26 cellular contexts compared by ENCODE assay signal in the genomic region with DNA sequence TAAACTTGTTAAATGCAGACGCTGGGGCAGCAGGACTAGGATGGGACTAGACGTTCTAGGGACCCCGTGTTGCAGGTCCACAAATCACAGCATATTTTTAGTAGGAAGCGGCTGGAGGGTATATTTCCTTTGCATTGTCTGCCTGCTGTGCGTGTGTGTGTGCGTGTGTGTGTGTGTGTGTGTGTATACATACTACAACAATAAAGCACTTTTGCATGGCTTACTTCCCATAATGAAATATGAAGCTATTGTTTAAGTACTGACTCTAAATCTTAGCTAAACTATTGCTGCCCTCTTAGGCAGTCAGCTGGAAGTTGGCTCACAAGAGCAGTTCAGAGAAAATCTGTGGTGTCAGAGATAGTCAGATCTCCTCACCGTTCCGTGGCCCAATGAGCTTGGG.
DNase-seq lines count a peak whose midpoint lies in the region; ATAC-seq and TF ChIP-seq lines count a peak whose summit lies in the region.
"Had no signal": no experiment of that assay in that cellular context is flagged by ENCODE, and none has a peak within 500 bp of the region (broad histone marks: within the 10 kb centered on the region; RNA-seq: fewer than 3 reads in every experiment).

No MANE protein-coding gene starts in this region.

- no peaks in the 10 kb centered on the region for H3K36me3 ChIP-seq in Panc1 (ENCODE audit: control insufficient read depth, insufficient read depth, low read length)
- H3K36me3 ChIP-seq in naive thymus-derived CD4-positive, alpha-beta T cell (ENCODE audit: control insufficient read depth in 2 of 3, insufficient read depth in 3 of 3, low read length in 3 of 3), result no peaks in the 10 kb centered on the region
- H3K36me3 ChIP-seq: BE2C, Peyer's patch had no signal

- H3K9me3 Mint-ChIP-seq in activated naive CD4-positive, alpha-beta T cell treated with anti-CD3 and anti-CD28 coated beads, Interleukin-2, amount 10 ng/mL, durations not matched to agents 7 days and 5 days, result peaks cover 37% of the 10 kb centered on the region
- peaks cover 7 to 42% (median 21%) of the 10 kb centered on the region in 11 donors for H3K9me3 Mint-ChIP-seq in naive thymus-derived CD4-positive, alpha-beta T cell
- H3K9me3 Mint-ChIP-seq in activated CD4-positive, alpha-beta T cell treated with anti-CD3 and anti-CD28 coated beads, Interleukin-2, amount 10 ng/mL, durations not matched to agents 24 days and 14 days, result peaks cover 19% of the 10 kb centered on the region

- H3K27ac Mint-ChIP-seq in activated naive CD4-positive, alpha-beta T cell treated with anti-CD3 and anti-CD28 coated beads, Interleukin-2, amount 10 ng/mL, durations not matched to agents 7 days and 5 days, result peak overlapping the region; percentile 69
- H3K27ac Mint-ChIP-seq in naive thymus-derived CD4-positive, alpha-beta T cell, result peak overlapping the region in 2 of 9 donors; percentile 22 to 77
- no peak overlapping the region for H3K27ac Mint-ChIP-seq in activated CD4-positive, alpha-beta T cell treated with anti-CD3 and anti-CD28 coated beads, Interleukin-2, amount 10 ng/mL, durations not matched to agents 24 days and 14 days

- peak overlapping the region; percentile 58; the same call in 1 of the 2 replicates for H3K27ac ChIP-seq in Panc1 (ENCODE audit: low read length)
- peak overlapping the region; percentile 4 for H3K27ac ChIP-seq in naive thymus-derived CD4-positive, alpha-beta T cell (ENCODE audit: low read depth, low read length)
- H3K27ac ChIP-seq: 22Rv1, GM23248, HL-60, KMS-11, Peyer's patch, SK-N-MC had no signal

- no peak for DNase-seq in activated naive CD4-positive, alpha-beta T cell treated with anti-CD3 and anti-CD28 coated beads, Interleukin-2, amount 10 ng/mL, durations not matched to agents 7 days and 5 days
- DNase-seq in activated naive CD4-positive, alpha-beta T cell treated with anti-CD3 and anti-CD28 coated beads, Interleukin-2, amount 50 U/mL, for 16 hours, result no peak
- DNase-seq in Panc1 (ENCODE audit: low read depth, low spot score) (no peak), dermis blood vessel endothelial cell (peak; percentile 65), HEK293T (ENCODE audit: extremely low spot score) (no peak)
- DNase-seq in naive thymus-derived CD4-positive, alpha-beta T cell, result no peak
- DNase-seq in activated CD4-positive, alpha-beta T cell treated with anti-CD3 and anti-CD28 coated beads, Interleukin-2, amount 10 ng/mL, durations not matched to agents 24 days and 14 days, result no peak
- DNase-seq: BE2C; GM23248; HCEC 1CT; MM.1S; NCI-H1417; NCI-H1694; NCI-H2029 treated with DMSO at 0.1 percent for 48 hours; NCI-H446 treated with DMSO at 0.1 percent for 48 hours; NCI-H526; NCI-H82; NK-92 treated with Interleukin-12 subunit alpha and Interleukin-12 subunit beta, amount 100 ng/mL, for 24 hours; Peyer's patch; SIG-M5 had no signal

- intact Hi-C loops in Panc1 (cut with micrococcal nuclease; ENCODE audit: unreplicated experiment), result loop anchor here (10.0 kb wide), 1 partner anchor 86 kb away; no protein-coding TSS in a partner anchor
- intact Hi-C loops in naive thymus-derived CD4-positive, alpha-beta T cell (cut with micrococcal nuclease), result no loop called here
- intact Hi-C loops in activated CD4-positive, alpha-beta T cell treated with anti-CD3 and anti-CD28 coated beads, Interleukin-2, amount 10 ng/mL, durations not matched to agents 24 days and 14 days (cut with micrococcal nuclease), result no loop called here

- POLR2A ChIA-PET in Panc1 (lab: Charles Lee) (no interaction called here), HEK293T (lab: Yijun Ruan, JAX) (no interaction called here)
- POLR2A ChIA-PET in naive thymus-derived CD4-positive, alpha-beta T cell (lab: Charles Lee), result no interaction called here

- no TSS peak for BruUV-seq in Panc1 (replicated peaks; lab: Mats Ljungman, UMichigan)

- H3K4me1 ChIP-seq in Panc1 (ENCODE audit: control insufficient read depth, insufficient read depth, low read length), result peaks cover 8% of the 10 kb centered on the region; the same call in 1 of the 2 replicates
- no peaks in the 10 kb centered on the region for H3K4me1 ChIP-seq in naive thymus-derived CD4-positive, alpha-beta T cell (ENCODE audit: control insufficient read depth in 2 of 2, insufficient read depth in 2 of 2, low read length in 2 of 2)
- H3K4me1 ChIP-seq: BE2C, Peyer's patch had no signal

- H3K27me3 Mint-ChIP-seq in activated naive CD4-positive, alpha-beta T cell treated with anti-CD3 and anti-CD28 coated beads, Interleukin-2, amount 10 ng/mL, durations not matched to agents 7 days and 5 days, result no peaks in the 10 kb centered on the region
- no peaks in the 10 kb centered on the region for H3K27me3 Mint-ChIP-seq in naive thymus-derived CD4-positive, alpha-beta T cell
- H3K27me3 Mint-ChIP-seq in activated CD4-positive, alpha-beta T cell treated with anti-CD3 and anti-CD28 coated beads, Interleukin-2, amount 10 ng/mL, durations not matched to agents 24 days and 14 days, result no peaks in the 10 kb centered on the region

- H3K27me3 ChIP-seq in Panc1 (ENCODE audit: control insufficient read depth, insufficient read depth, low read length), result no peaks in the 10 kb centered on the region
- H3K27me3 ChIP-seq in naive thymus-derived CD4-positive, alpha-beta T cell (ENCODE audit: control insufficient read depth in 2 of 2, insufficient read depth in 2 of 2, low read length in 2 of 2), result no peaks in the 10 kb centered on the region
- H3K27me3 ChIP-seq: BE2C, Peyer's patch had no signal

- 0 out of 2 replicates have a peak, but pooled peaks cover 3% of the 10 kb centered on the region for H3K9me3 ChIP-seq in Panc1 (ENCODE audit: control insufficient read depth, insufficient read depth, low read depth, low read length)
- peaks cover 0 to 15% (median 3%) of the 10 kb centered on the region in 3 experiments for H3K9me3 ChIP-seq in naive thymus-derived CD4-positive, alpha-beta T cell (ENCODE audit: control insufficient read depth in 2 of 3, low read length in 3 of 3)
- H3K9me3 ChIP-seq: BE2C had no signal

- in situ Hi-C loops in Panc1 (cut with HindIII; ENCODE audit: low pct_unique_long_range_greater_than_20kb, low sequenced_read_pairs), result no loop called here

- peaks cover 11% of the 10 kb centered on the region for H3K36me3 Mint-ChIP-seq in activated naive CD4-positive, alpha-beta T cell treated with anti-CD3 and anti-CD28 coated beads, Interleukin-2, amount 10 ng/mL, durations not matched to agents 7 days and 5 days
- peaks cover 9 to 36% (median 14%) of the 10 kb centered on the region in 5 donors for H3K36me3 Mint-ChIP-seq in naive thymus-derived CD4-positive, alpha-beta T cell
- H3K36me3 Mint-ChIP-seq in activated CD4-positive, alpha-beta T cell treated with anti-CD3 and anti-CD28 coated beads, Interleukin-2, amount 10 ng/mL, durations not matched to agents 24 days and 14 days (ENCODE audit: low read depth), result peaks cover 10% of the 10 kb centered on the region

- CTCF ChIA-PET in activated naive CD4-positive, alpha-beta T cell treated with anti-CD3 and anti-CD28 coated beads, Interleukin-2, amount 10 ng/mL, durations not matched to agents 7 days and 5 days (lab: Charles Lee), result no interaction called here
- CTCF ChIA-PET in Panc1 (lab: Charles Lee), result interaction anchor here (0.6 kb wide), 1 partner anchor 145 kb away, joined by 5 read pairs; no protein-coding TSS in a partner anchor
- CTCF ChIA-PET in naive thymus-derived CD4-positive, alpha-beta T cell (lab: Charles Lee), result interaction anchor here (1.1 kb wide), 1 partner anchor 28 kb away, joined by 5 read pairs; no protein-coding TSS in a partner anchor
- CTCF ChIA-PET in HEK293T (lab: Yijun Ruan, JAX), result no interaction called here

- TF ChIP-seq CTCF in Panc1 (IDR thresholded peaks at IDR 0.05), result no peak

- no peak overlapping the region for H3K4me3 ChIP-seq in Panc1 (ENCODE audit: low read depth in 2 of 2, low read length in 2 of 2)
- no peak overlapping the region for H3K4me3 ChIP-seq in naive thymus-derived CD4-positive, alpha-beta T cell (ENCODE audit: low read length)
- H3K4me3 ChIP-seq: GM23248, Peyer's patch, SK-N-MC had no signal

- H3K4me1 Mint-ChIP-seq in activated naive CD4-positive, alpha-beta T cell treated with anti-CD3 and anti-CD28 coated beads, Interleukin-2, amount 10 ng/mL, durations not matched to agents 7 days and 5 days, result peaks cover 34% of the 10 kb centered on the region
- peaks cover 18 to 35% (median 24%) of the 10 kb centered on the region in 7 donors for H3K4me1 Mint-ChIP-seq in naive thymus-derived CD4-positive, alpha-beta T cell
- H3K4me1 Mint-ChIP-seq in activated CD4-positive, alpha-beta T cell treated with anti-CD3 and anti-CD28 coated beads, Interleukin-2, amount 10 ng/mL, durations not matched to agents 24 days and 14 days, result peaks cover 24% of the 10 kb centered on the region

- no peak for ATAC-seq in Panc1
- ATAC-seq in naive thymus-derived CD4-positive, alpha-beta T cell, result no peak
- ATAC-seq in GM19023 (IDR thresholded peaks at IDR 0.05; ENCODE audit: unreplicated experiment), result no peak

- H3K4me3 Mint-ChIP-seq in activated naive CD4-positive, alpha-beta T cell treated with anti-CD3 and anti-CD28 coated beads, Interleukin-2, amount 10 ng/mL, durations not matched to agents 7 days and 5 days, result no peak overlapping the region
- peak overlapping the region in 1 of 10 donors; percentile 35 for H3K4me3 Mint-ChIP-seq in naive thymus-derived CD4-positive, alpha-beta T cell
- no peak overlapping the region for H3K4me3 Mint-ChIP-seq in activated CD4-positive, alpha-beta T cell treated with anti-CD3 and anti-CD28 coated beads, Interleukin-2, amount 10 ng/mL, durations not matched to agents 24 days and 14 days
- H3K4me3 Mint-ChIP-seq: CD14-positive monocyte had no signal

TF ChIP-seq in HEK293T, 16 proteins besides CTCF, POLR2A, EP300 and RAD21:
- no peak for TF ChIP-seq TARDBP (IDR thresholded peaks at IDR 0.05)
- no peak for TF ChIP-seq HDGF (IDR thresholded peaks at IDR 0.05; ENCODE audit: borderline replicate concordance)
- TF ChIP-seq NFRKB (IDR thresholded peaks at IDR 0.05), result no peak
- TF ChIP-seq ELF4 (IDR thresholded peaks at IDR 0.05), result no peak

Comparison
In these comparisons a context has a peak if more than half of its experiments do, and no peak if none do; other contexts are left out.
1. CTCF ChIA-PET loops: an anchor here in Panc1 (0.6 kb wide) and naive thymus-derived CD4-positive, alpha-beta T cell (1.1 kb wide); none called in activated naive CD4-positive, alpha-beta T cell treated with anti-CD3 and anti-CD28 coated beads, Interleukin-2, amount 10 ng/mL, durations not matched to agents 7 days and 5 days and HEK293T.